Comparison of ENCODE assay signal across 8 cellular contexts in genomic region chr6:116370328-116370716, GRCh38. TPM values are rescaled to one million over a fixed set of nuclear protein-coding genes. Genes with fewer than 3 reads are reported as not detected.
DNase-seq lines count a peak whose midpoint lies in the region; ATAC-seq and TF ChIP-seq lines count a peak whose summit lies in the region.

No MANE protein-coding gene starts in this region.

- no peak overlapping the region for H3K27ac Mint-ChIP-seq in activated naive CD4-positive, alpha-beta T cell treated with anti-CD3 and anti-CD28 coated beads, Interleukin-2, amount 50 U/mL, for 24 hours
- H3K27ac Mint-ChIP-seq in activated naive CD4-positive, alpha-beta T cell treated with anti-CD3 and anti-CD28 coated beads, Interleukin-2, amount 50 U/mL, for 72 hours = no peak overlapping the region

- no peaks in the 10 kb centered on the region for H3K9me3 Mint-ChIP-seq in activated naive CD4-positive, alpha-beta T cell treated with anti-CD3 and anti-CD28 coated beads, Interleukin-2, amount 50 U/mL, for 24 hours
- no peaks in the 10 kb centered on the region for H3K9me3 Mint-ChIP-seq in activated naive CD4-positive, alpha-beta T cell treated with anti-CD3 and anti-CD28 coated beads, Interleukin-2, amount 50 U/mL, for 72 hours

- TF ChIP-seq CTCF in smooth muscle cell (IDR thresholded peaks at IDR 0.05; ENCODE audit: borderline replicate concordance, insufficient read depth, poor library complexity, severe bottlenecking) = no peak

- peaks cover 31% of the 10 kb centered on the region for H4K20me1 ChIP-seq in smooth muscle cell (ENCODE audit: low read depth)

- ATAC-seq in activated naive CD4-positive, alpha-beta T cell treated with anti-CD3 and anti-CD28 coated beads, Interleukin-2, amount 50 U/mL, for 72 hours = peak; percentile 15 to 18
- no peak for ATAC-seq in GM21367 (IDR thresholded peaks at IDR 0.05; ENCODE audit: unreplicated experiment)

- no peak for DNase-seq in activated naive CD4-positive, alpha-beta T cell treated with Interleukin-2 at 50 U/mL for 16 hours
- DNase-seq in activated naive CD4-positive, alpha-beta T cell treated with anti-CD3 and anti-CD28 coated beads, Interleukin-2, amount 50 U/mL, for 72 hours (ENCODE audit: low spot score in 2 of 2) = no peak
- DNase-seq in smooth muscle cell (lab: John Stamatoyannopoulos, UW; ENCODE audit: unreplicated experiment) (no peak), NOMO-1 treated with dmso at 0.1 percent for 144 hours (lab: John Stamatoyannopoulos, UW; ENCODE audit: unreplicated experiment) (no peak), cerebellar nuclear complex (lab: John Stamatoyannopoulos, UW) (no peak)

- H3K36me3 Mint-ChIP-seq in activated naive CD4-positive, alpha-beta T cell treated with anti-CD3 and anti-CD28 coated beads, Interleukin-2, amount 50 U/mL, for 24 hours = no peaks in the 10 kb centered on the region
- H3K36me3 Mint-ChIP-seq in activated naive CD4-positive, alpha-beta T cell treated with anti-CD3 and anti-CD28 coated beads, Interleukin-2, amount 50 U/mL, for 72 hours = no peaks in the 10 kb centered on the region

- H2AFZ ChIP-seq in smooth muscle cell (ENCODE audit: low read depth) = peak overlapping the region; percentile 82

- H3K9me3 ChIP-seq in iPS-18c (ENCODE audit: control insufficient read depth, insufficient read depth, low read length) (no peaks in the 10 kb centered on the region), smooth muscle cell (replicated peaks; ENCODE audit: low read depth) (no peaks in the 10 kb centered on the region)

- H3K79me2 ChIP-seq in smooth muscle cell (ENCODE audit: low read depth) = peaks cover 37% of the 10 kb centered on the region

- H3K27me3 Mint-ChIP-seq in activated naive CD4-positive, alpha-beta T cell treated with anti-CD3 and anti-CD28 coated beads, Interleukin-2, amount 50 U/mL, for 24 hours = peaks cover 20% of the 10 kb centered on the region

- peak overlapping the region; percentile 86 for H3K4me3 Mint-ChIP-seq in activated naive CD4-positive, alpha-beta T cell treated with anti-CD3 and anti-CD28 coated beads, Interleukin-2, amount 50 U/mL, for 24 hours

- H3K9ac ChIP-seq in smooth muscle cell (ENCODE audit: low read depth) = peak overlapping the region; percentile 93

- H3K4me2 ChIP-seq in smooth muscle cell = peak overlapping the region; percentile 96

- H3K4me3 ChIP-seq in iPS-18c (ENCODE audit: insufficient read depth, low read depth, low read length) (peak overlapping the region; percentile 91), smooth muscle cell (peak overlapping the region; percentile 82)

- H3K27ac ChIP-seq in smooth muscle cell (ENCODE audit: low read depth) = peak overlapping the region; percentile 93

- H3K36me3 ChIP-seq in smooth muscle cell (ENCODE audit: low read depth) = no peaks in the 10 kb centered on the region

- no peaks in the 10 kb centered on the region for H3K27me3 ChIP-seq in smooth muscle cell (ENCODE audit: low read depth)

- H3K4me1 Mint-ChIP-seq in activated naive CD4-positive, alpha-beta T cell treated with anti-CD3 and anti-CD28 coated beads, Interleukin-2, amount 50 U/mL, for 24 hours = peaks cover 10% of the 10 kb centered on the region

- peaks cover 9% of the 10 kb centered on the region for H3K4me1 ChIP-seq in smooth muscle cell (ENCODE audit: low read depth)

- no peaks in the 10 kb centered on the region for H3F3A ChIP-seq in smooth muscle cell (ENCODE audit: low read depth)

- 2% methylated on average over 13 of the region's 18 CpGs for WGBS in smooth muscle cell (ENCODE audit: low lambda C conversion rate)

RNA-seq across cellular contexts. Expression of gene DSE, which starts 0.4 kb away (rescaled TPM):
- 1 to 10 TPM; 5.8 to 6.0 TPM for total RNA-seq in activated naive CD4-positive, alpha-beta T cell treated with anti-CD3 and anti-CD28 coated beads, Interleukin-2, amount 50 U/mL, for 72 hours
- total RNA-seq in smooth muscle cell = 76.2 and 93.1 TPM in 2 replicates
- 35.0 and 38.6 TPM in 2 replicates for polyA plus RNA-seq in smooth muscle cell

Comparison
In these comparisons a context has a peak if more than half of its experiments do, and no peak if none do; other contexts are left out.
1. RNA of gene DSE, which starts 0.4 kb away (total RNA-seq): 76.2 to 93.1 TPM in smooth muscle cell; 5.8 to 6.0 TPM in activated naive CD4-positive, alpha-beta T cell treated with anti-CD3 and anti-CD28 coated beads, Interleukin-2, amount 50 U/mL, for 72 hours; every median in the first group is over 10 times any median in the second.